18 cellular contexts compared by ENCODE assay signal in genomic region chr2:189305291-189305943, GRCh38.
DNase-seq lines count a peak whose midpoint lies in the region; ATAC-seq, FAIRE-seq and TF ChIP-seq lines count a peak whose summit lies in the region.
"Had no signal": no experiment of that assay in that cellular context is flagged by ENCODE, and none has a peak within 500 bp of the region (broad histone marks: within the 10 kb centered on the region; RNA-seq: fewer than 3 reads in every experiment).

No MANE protein-coding gene starts in this region.

- no CpG with 5 or more reads among the region's 3 CpGs for WGBS in mesendoderm (ENCODE audit: extremely low coverage, insufficient coverage, low lambda C conversion rate)
- 84% methylated on average over 3 of the region's 3 CpGs for WGBS in esophagus muscularis mucosa

- H2BK5ac ChIP-seq in mesendoderm (ENCODE audit: low read length): peak overlapping the region; percentile 37

- H3K4ac ChIP-seq in mesendoderm (ENCODE audit: low read depth, low read length): peak overlapping the region; percentile 96

- no peak overlapping the region for H3K4me3 ChIP-seq in mesendoderm (ENCODE audit: low read length)
- H3K4me3 ChIP-seq in esophagus muscularis mucosa: no peak overlapping the region
- H3K4me3 ChIP-seq: BLaER1 treated with 17β-estradiol and CSF1 and Interleukin-3, amounts not matched to agents 10 nM and 100 nM; skin epidermis; thyroid gland had no signal

- H3K4me1 ChIP-seq in mesendoderm (ENCODE audit: control insufficient read depth, low read depth, low read length) (no peaks in the 10 kb centered on the region), esophagus muscularis mucosa (no peaks in the 10 kb centered on the region)
- H3K4me1 ChIP-seq: thyroid gland had no signal

- peak overlapping the region; percentile 96 for H2BK15ac ChIP-seq in mesendoderm (replicated peaks; ENCODE audit: low read depth)

- no peak for ATAC-seq in HG02623 (IDR thresholded peaks at IDR 0.05; ENCODE audit: unreplicated experiment)
- ATAC-seq: activated CD4-positive, CD25-positive, alpha-beta regulatory T cell treated with anti-CD3 and anti-CD28 coated beads, Interleukin-2, amount 50 U/mL, for 24 hours; left ventricle myocardium superior had no signal

- H3K18ac ChIP-seq in mesendoderm (ENCODE audit: low read length): peak overlapping the region; percentile 90

- peak overlapping the region; percentile 13 for H3K27ac ChIP-seq in mesendoderm (ENCODE audit: low read depth, low read length)
- H3K27ac ChIP-seq in esophagus muscularis mucosa (replicated peaks in 1 of 4): no peak overlapping the region
- H3K27ac ChIP-seq: BLaER1 treated with 17β-estradiol and CSF1 and Interleukin-3, amounts not matched to agents 10 nM and 100 nM; skin epidermis; thyroid gland had no signal

- H3K79me2 ChIP-seq in mesendoderm (ENCODE audit: control insufficient read depth, insufficient read depth, low read length): no peaks in the 10 kb centered on the region

- peak; percentile 55 for FAIRE-seq in H54 (lab: Jason Lieb, UNC)
- FAIRE-seq: GM19239 had no signal

- H4K5ac ChIP-seq in mesendoderm (ENCODE audit: low read length): no peak overlapping the region

- TF ChIP-seq EP300 in esophagus muscularis mucosa (IDR thresholded peaks at IDR 0.05): no peak

- H3K36me3 ChIP-seq in mesendoderm (ENCODE audit: control insufficient read depth, insufficient read depth, low read length) (no peaks in the 10 kb centered on the region), esophagus muscularis mucosa (no peaks in the 10 kb centered on the region)
- H3K36me3 ChIP-seq: BLaER1 treated with 17β-estradiol and CSF1 and Interleukin-3, amounts not matched to agents 10 nM and 100 nM; thyroid gland had no signal

- no peak for TF ChIP-seq POLR2A in H54 (IDR thresholded peaks at IDR 0.05; ENCODE audit: low read depth, low read length)
- TF ChIP-seq POLR2A in esophagus muscularis mucosa (IDR thresholded peaks at IDR 0.05; ENCODE audit: low read depth): no peak

- no peak overlapping the region for H2AK5ac ChIP-seq in mesendoderm (ENCODE audit: low read length)

- H3K4me2 ChIP-seq in mesendoderm (ENCODE audit: low read length): no peak overlapping the region
- H3K4me2 ChIP-seq: BLaER1 treated with 17β-estradiol and CSF1 and Interleukin-3, amounts not matched to agents 10 nM and 100 nM had no signal

- no peak overlapping the region for H3K9ac ChIP-seq in mesendoderm (ENCODE audit: low read length)
- H3K9ac ChIP-seq: BLaER1 treated with 17β-estradiol and CSF1 and Interleukin-3, amounts not matched to agents 10 nM and 100 nM had no signal

- H3K27me3 ChIP-seq in mesendoderm (ENCODE audit: insufficient read depth, low read length, poor library complexity): no peaks in the 10 kb centered on the region
- H3K27me3 ChIP-seq in esophagus muscularis mucosa: no peaks in the 10 kb centered on the region
- H3K27me3 ChIP-seq: BLaER1 treated with 17β-estradiol and CSF1 and Interleukin-3, amounts not matched to agents 10 nM and 100 nM; thyroid gland had no signal

- no peak overlapping the region for H3K56ac ChIP-seq in mesendoderm (ENCODE audit: low read length)

- DNase-seq in H54 (ENCODE audit: insufficient read length, low spot score) (no peak), NCI-H226 (peak; percentile 66), dermis blood vessel endothelial cell (peak; percentile 11), mesendoderm (no peak), esophagus muscularis mucosa (ENCODE audit: extremely low spot score) (no peak), C1 segment of cervical spinal cord (lab: John Stamatoyannopoulos, UW) (no peak)
- DNase-seq: DMS53; KBM-7; left ventricle myocardium superior; NCI-H1417; Right ventricle myocardium superior; stimulated activated CD4-positive, alpha-beta T cell treated with anti-CD3 and anti-CD28 coated beads, Interleukin-4, amount 100 ng/mL, for 4 hours; thyroid gland had no signal

- H3K23ac ChIP-seq in mesendoderm (ENCODE audit: low read length): no peak overlapping the region

- TF ChIP-seq CTCF in esophagus muscularis mucosa (IDR thresholded peaks at IDR 0.05): no peak

- no peaks in the 10 kb centered on the region for H3K79me1 ChIP-seq in mesendoderm (ENCODE audit: low read length)

- H3K9me3 ChIP-seq in esophagus muscularis mucosa: no peaks in the 10 kb centered on the region
- H3K9me3 ChIP-seq: BLaER1 treated with 17β-estradiol and CSF1 and Interleukin-3, amounts not matched to agents 10 nM and 100 nM; thyroid gland had no signal

- H4K8ac ChIP-seq in mesendoderm (ENCODE audit: low read depth, low read length): no peak overlapping the region

- intact Hi-C loops in esophagus muscularis mucosa (cut with DNase I): no loop called here

- H2BK120ac ChIP-seq in mesendoderm (ENCODE audit: low read depth, low read length): peak overlapping the region; percentile 98

Comparison
In these comparisons a context has a peak if more than half of its experiments do, and no peak if none do; other contexts are left out.
1. DNase-seq: peak in NCI-H226 (single experiment) and dermis blood vessel endothelial cell (single experiment); none in H54 (single experiment), mesendoderm (single experiment), esophagus muscularis mucosa (single experiment) and C1 segment of cervical spinal cord (0 of 14).